ENCODE assay signal across 9 cellular contexts in the genomic region with DNA sequence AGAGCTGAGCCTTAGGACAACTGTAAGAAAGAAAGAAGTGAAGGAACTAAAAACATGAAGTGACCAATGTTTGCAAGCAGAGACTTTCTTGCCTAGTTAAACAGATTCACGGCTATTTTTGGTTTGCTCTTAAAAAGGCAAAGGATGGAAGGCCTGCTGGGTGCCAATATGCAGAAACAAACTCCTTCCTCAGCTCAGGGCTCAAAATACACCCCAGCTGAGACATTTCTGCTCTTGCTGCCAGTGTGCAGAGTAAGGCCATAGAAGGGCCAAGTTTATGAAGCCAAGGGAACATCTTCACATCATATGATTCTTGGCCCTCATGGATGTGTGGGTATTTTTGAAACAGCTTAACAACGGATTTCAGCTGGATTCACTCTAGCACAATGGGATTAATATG.
DNase-seq lines count a peak whose midpoint lies in the region; ATAC-seq and TF ChIP-seq lines count a peak whose summit lies in the region.
"Had no signal": no experiment of that assay in that cellular context is flagged by ENCODE, and none has a peak within 500 bp of the region (broad histone marks: within the 10 kb centered on the region; RNA-seq: fewer than 3 reads in every experiment).

No MANE protein-coding gene starts in this region.

- H3K9me3 ChIP-seq in esophagus squamous epithelium (no peaks in the 10 kb centered on the region), thyroid gland (no peaks in the 10 kb centered on the region)
- no peaks in the 10 kb centered on the region for H3K9me3 ChIP-seq in naive thymus-derived CD4-positive, alpha-beta T cell (ENCODE audit: control insufficient read depth in 2 of 3, low read length in 3 of 3)

- intact Hi-C loops in esophagus squamous epithelium (cut with DNase I): no loop called here
- intact Hi-C loops in naive thymus-derived CD4-positive, alpha-beta T cell (cut with micrococcal nuclease): no loop called here
- intact Hi-C loops in thyroid gland (cut with DNase I): no loop called here

- no peak for TF ChIP-seq CTCF in esophagus squamous epithelium (IDR thresholded peaks at IDR 0.05)
- no peak for TF ChIP-seq CTCF in thyroid gland (IDR thresholded peaks at IDR 0.05)

- TF ChIP-seq POLR2A in esophagus squamous epithelium (IDR thresholded peaks at IDR 0.05) (no peak), thyroid gland (IDR thresholded peaks at IDR 0.05) (no peak)

- H3K9me3 Mint-ChIP-seq in activated CD8-positive, alpha-beta T cell treated with anti-CD3 and anti-CD28 coated beads, Interleukin-2, amount 10 ng/mL, durations not matched to agents 7 days and 5 days (ENCODE audit: insufficient read depth): no peaks in the 10 kb centered on the region
- H3K9me3 Mint-ChIP-seq in naive thymus-derived CD4-positive, alpha-beta T cell: no peaks in the 10 kb centered on the region

- POLR2A ChIA-PET in activated CD8-positive, alpha-beta T cell treated with anti-CD3 and anti-CD28 coated beads, Interleukin-2, amount 10 ng/mL, durations not matched to agents 7 days and 5 days (lab: Charles Lee): no interaction called here
- POLR2A ChIA-PET in naive thymus-derived CD4-positive, alpha-beta T cell (lab: Charles Lee): interaction anchor here (0.6 to 1.3 kb wide), 3 partner anchors 11 to 741 kb away, joined by 3 to 4 read pairs (median 4); no protein-coding TSS in a partner anchor

- CTCF ChIA-PET in activated CD8-positive, alpha-beta T cell treated with anti-CD3 and anti-CD28 coated beads, Interleukin-2, amount 10 ng/mL, durations not matched to agents 7 days and 5 days (lab: Charles Lee): interaction anchor here (0.7 kb wide), 1 partner anchor 47 kb away, joined by 3 read pairs; no protein-coding TSS in a partner anchor
- CTCF ChIA-PET in naive thymus-derived CD4-positive, alpha-beta T cell (lab: Charles Lee): no interaction called here

- peaks cover 42% of the 10 kb centered on the region for H3K4me1 Mint-ChIP-seq in activated CD8-positive, alpha-beta T cell treated with anti-CD3 and anti-CD28 coated beads, Interleukin-2, amount 10 ng/mL, durations not matched to agents 7 days and 5 days (ENCODE audit: low read depth)
- peaks cover 52 to 97% (median 89%) of the 10 kb centered on the region in 7 donors for H3K4me1 Mint-ChIP-seq in naive thymus-derived CD4-positive, alpha-beta T cell

- H3K27me3 Mint-ChIP-seq in activated CD8-positive, alpha-beta T cell treated with anti-CD3 and anti-CD28 coated beads, Interleukin-2, amount 10 ng/mL, durations not matched to agents 7 days and 5 days (ENCODE audit: low read depth): no peaks in the 10 kb centered on the region
- no peaks in the 10 kb centered on the region for H3K27me3 Mint-ChIP-seq in naive thymus-derived CD4-positive, alpha-beta T cell

- H3K27me3 ChIP-seq in esophagus squamous epithelium (no peaks in the 10 kb centered on the region), thyroid gland (no peaks in the 10 kb centered on the region)
- no peaks in the 10 kb centered on the region for H3K27me3 ChIP-seq in naive thymus-derived CD4-positive, alpha-beta T cell (ENCODE audit: control insufficient read depth in 2 of 2, insufficient read depth in 2 of 2, low read length in 2 of 2)

- no peak for ATAC-seq in activated CD8-positive, alpha-beta T cell treated with anti-CD3 and anti-CD28 coated beads, Interleukin-2, amount 10 ng/mL, durations not matched to agents 7 days and 5 days
- ATAC-seq in naive thymus-derived CD4-positive, alpha-beta T cell: no peak
- ATAC-seq: HepG2 had no signal

- DNase-seq in activated CD8-positive, alpha-beta T cell treated with anti-CD3 and anti-CD28 coated beads, Interleukin-2, amount 10 ng/mL, durations not matched to agents 7 days and 5 days: no peak
- DNase-seq in esophagus squamous epithelium (lab: John Stamatoyannopoulos, UW): no peak
- no peak for DNase-seq in naive thymus-derived CD4-positive, alpha-beta T cell
- peak in 1 of 2 donors; percentile 21 for DNase-seq in thyroid gland
- no peak for DNase-seq in DMS53 treated with DMSO at 0.1 percent for 48 hours (lab: John Stamatoyannopoulos, UW; ENCODE audit: unreplicated experiment)
- no peak for DNase-seq in NCI-H1092 treated with DMSO at 0.1 percent for 48 hours (lab: John Stamatoyannopoulos, UW)
- no peak for DNase-seq in NCI-H446 (lab: John Stamatoyannopoulos, UW)
- DNase-seq: WERI-Rb-1 had no signal

- H3K36me3 Mint-ChIP-seq in activated CD8-positive, alpha-beta T cell treated with anti-CD3 and anti-CD28 coated beads, Interleukin-2, amount 10 ng/mL, durations not matched to agents 7 days and 5 days (ENCODE audit: low read depth): peaks cover 51% of the 10 kb centered on the region
- H3K36me3 Mint-ChIP-seq in naive thymus-derived CD4-positive, alpha-beta T cell: peaks cover 0 to 56% (median 15%) of the 10 kb centered on the region in 5 donors

- peak overlapping the region; percentile 40 for H3K27ac Mint-ChIP-seq in activated CD8-positive, alpha-beta T cell treated with anti-CD3 and anti-CD28 coated beads, Interleukin-2, amount 10 ng/mL, durations not matched to agents 7 days and 5 days
- H3K27ac Mint-ChIP-seq in naive thymus-derived CD4-positive, alpha-beta T cell: peak overlapping the region in 8 of 9 donors; percentile 22 to 75 (median 56)

- peaks cover 31 to 100% (median 43%) of the 10 kb centered on the region in 3 donors for H3K4me1 ChIP-seq in esophagus squamous epithelium
- peaks cover 12 to 14% of the 10 kb centered on the region in 2 donors for H3K4me1 ChIP-seq in naive thymus-derived CD4-positive, alpha-beta T cell (ENCODE audit: control insufficient read depth in 2 of 2, insufficient read depth in 2 of 2, low read length in 2 of 2)
- peaks cover 19 to 45% of the 10 kb centered on the region in 2 donors for H3K4me1 ChIP-seq in thyroid gland

- H3K27ac ChIP-seq in esophagus squamous epithelium (peak overlapping the region; percentile 71 to 92 (median 88)), thyroid gland (peak overlapping the region; percentile 15 to 30 (median 23))
- H3K27ac ChIP-seq in naive thymus-derived CD4-positive, alpha-beta T cell (ENCODE audit: low read depth, low read length): no peak overlapping the region
- H3K27ac ChIP-seq: WERI-Rb-1 had no signal

- 47 to 51% methylated on average over 2 of the region's 2 CpGs for WGBS in esophagus squamous epithelium, 2 donors
- 21 to 24% methylated on average over 2 of the region's 2 CpGs for WGBS in thyroid gland, 2 donors

- H3K4me3 ChIP-seq in esophagus squamous epithelium: no peak overlapping the region
- H3K4me3 ChIP-seq in naive thymus-derived CD4-positive, alpha-beta T cell (ENCODE audit: low read length): no peak overlapping the region
- H3K4me3 ChIP-seq in thyroid gland (replicated peaks in 1 of 3): no peak overlapping the region

- no peak overlapping the region for H3K4me3 Mint-ChIP-seq in activated CD8-positive, alpha-beta T cell treated with anti-CD3 and anti-CD28 coated beads, Interleukin-2, amount 10 ng/mL, durations not matched to agents 7 days and 5 days
- peak overlapping the region in 1 of 10 donors; percentile 12 for H3K4me3 Mint-ChIP-seq in naive thymus-derived CD4-positive, alpha-beta T cell

- peaks cover 0 to 59% (median 11%) of the 10 kb centered on the region in 3 donors for H3K36me3 ChIP-seq in esophagus squamous epithelium
- peaks cover 13 to 43% (median 14%) of the 10 kb centered on the region in 3 experiments for H3K36me3 ChIP-seq in naive thymus-derived CD4-positive, alpha-beta T cell (ENCODE audit: control insufficient read depth in 2 of 3, insufficient read depth in 3 of 3, low read length in 3 of 3)
- H3K36me3 ChIP-seq in thyroid gland: peaks cover 0 to 3% of the 10 kb centered on the region in 2 donors
